8 cellular contexts compared by ENCODE assay signal in genomic region chr1:220690140-220691038, GRCh38. TPM values are rescaled to one million over a fixed set of nuclear protein-coding genes. Genes with fewer than 3 reads are reported as not detected.
DNase-seq lines count a peak whose midpoint lies in the region; ATAC-seq, FAIRE-seq and TF ChIP-seq lines count a peak whose summit lies in the region.

TSS of gene C1orf115 (plus strand) at chr1:220690363. CDS start at chr1:220690403, 40 bp downstream.

- TF ChIP-seq RAD21 in A549 (conservative IDR thresholded peaks at IDR 0.05 in 1 of 2, IDR thresholded peaks at IDR 0.05 in 1 of 2): peak; percentile 47 to 73

- peak within 1 kb of the TSS; percentile 73 to 80 for H3K9ac ChIP-seq in duodenal mucosa (ENCODE audit: low read depth in 1 of 2, low read length in 2 of 2)

- CTCF ChIA-PET in A549 (lab: Yijun Ruan, JAX): interaction anchor here (0.6 to 4.0 kb wide), 16 partner anchors 9 to 411 kb away, joined by 3 to 23 read pairs (median 3); partner anchors contain the start of genes MTARC1 and MTARC2

- peak; percentile 90 to 96 for ATAC-seq in A549
- ATAC-seq in GM18861 (IDR thresholded peaks at IDR 0.05; ENCODE audit: unreplicated experiment): peak; percentile 98
- peak; percentile 97 for ATAC-seq in HG03064 (IDR thresholded peaks at IDR 0.05; ENCODE audit: low read depth, unreplicated experiment)

- peaks cover 0 to 4% of the 10 kb centered on the region in 2 donors for H3K36me3 ChIP-seq in duodenal mucosa (ENCODE audit: control insufficient read depth in 1 of 2, insufficient read depth in 2 of 2, low read length in 2 of 2)

- no peak for TF ChIP-seq EP300 in A549 (IDR thresholded peaks at IDR 0.05)

- H3K4me3 ChIP-seq in A549: peak within 1 kb of the TSS; percentile 85
- H3K4me3 ChIP-seq in duodenal mucosa (ENCODE audit: low read depth in 1 of 2, low read length in 2 of 2): peak within 1 kb of the TSS; percentile 83 to 87

- H3K27ac ChIP-seq in A549 (peak within 1 kb of the TSS; percentile 83 to 93), duodenal mucosa (ENCODE audit: low read depth, low read length) (peak within 1 kb of the TSS; percentile 51)

- peak; percentile 78 to 89 for DNase-seq in A549 (ENCODE audit: low read depth in 1 of 2, low spot score in 1 of 2)
- DNase-seq in NCI-H2227 (lab: John Stamatoyannopoulos, UW; ENCODE audit: unreplicated experiment): peak; percentile 84
- DNase-seq in activated CD4-positive, alpha-beta T cell treated with anti-CD3 and anti-CD28 coated beads, Interleukin-2, amount 50 U/mL, for 48 hours: peak; percentile 78 to 82
- DNase-seq in medulla oblongata (ENCODE audit: extremely low spot score): peak; percentile 7
- peak; percentile 54 to 62 (median 60) for DNase-seq in stimulated activated CD4-positive, alpha-beta T cell treated with anti-CD3 and anti-CD28 coated beads, TNF-alpha, amount 100 ng/mL, for 48 hours (ENCODE audit: low read depth in 3 of 3)

- H3K4me1 ChIP-seq in A549: no peaks in the 10 kb centered on the region
- H3K4me1 ChIP-seq in duodenal mucosa (ENCODE audit: control insufficient read depth in 1 of 2, insufficient read depth in 2 of 2, low read length in 2 of 2): peaks cover 7 to 12% of the 10 kb centered on the region in 2 donors

- FAIRE-seq in A549 (lab: Jason Lieb, UNC): no peak

- H3K4me2 ChIP-seq in A549: peak within 1 kb of the TSS; percentile 98

- no peaks in the 10 kb centered on the region for H3K27me3 ChIP-seq in duodenal mucosa (ENCODE audit: control insufficient read depth in 1 of 2, insufficient read depth in 2 of 2, low read length in 2 of 2)

- POLR2A ChIA-PET in A549 (lab: Yijun Ruan, JAX): no interaction called here

- H3K9me3 ChIP-seq in A549 (no peaks in the 10 kb centered on the region), duodenal mucosa (ENCODE audit: control insufficient read depth in 1 of 2, low read length in 2 of 2) (no peaks in the 10 kb centered on the region)

- TF ChIP-seq POLR2A in A549 (IDR thresholded peaks at IDR 0.05; ENCODE audit: low read length): peak; percentile 55

- TF ChIP-seq CTCF in A549 (IDR thresholded peaks at IDR 0.05): peak; percentile 96

- 10% methylated on average over 31 of the region's 93 CpGs for WGBS in A549 (ENCODE audit: missing lambda C conversion rate)

TF ChIP-seq in A549, 52 proteins besides CTCF, POLR2A, EP300 and RAD21:
- TF ChIP-seq FOXS1 (CRISPR knock-in tag; IDR thresholded peaks at IDR 0.05): no peak
- no peak for TF ChIP-seq ESRRA (IDR thresholded peaks at IDR 0.05; ENCODE audit: borderline replicate concordance, low read length)
- no peak for TF ChIP-seq RNF2 (IDR thresholded peaks at IDR 0.05; ENCODE audit: borderline replicate concordance, low read depth)
- peak; percentile 96; the same call in 1 of the 2 replicates for TF ChIP-seq MAZ (IDR thresholded peaks at IDR 0.05; ENCODE audit: borderline replicate concordance, low read depth, low read length)
- no peak for TF ChIP-seq HES2 (IDR thresholded peaks at IDR 0.05)
- TF ChIP-seq JUNB (IDR thresholded peaks at IDR 0.05): no peak
- TF ChIP-seq SREBF2 (IDR thresholded peaks at IDR 0.05): no peak
- no peak for TF ChIP-seq ZFP36 (IDR thresholded peaks at IDR 0.05; ENCODE audit: borderline replicate concordance, partially characterized antibody)
- no peak for TF ChIP-seq TP53 (CRISPR knock-in tag; IDR thresholded peaks at IDR 0.05)
- peak in 1 of 2 experiments; percentile 39; a peak in 1 of 5 replicates for TF ChIP-seq JUN (IDR thresholded peaks at IDR 0.05)
- TF ChIP-seq TFCP2L1 (CRISPR knock-in tag; IDR thresholded peaks at IDR 0.05): no peak
- peak; percentile 39; the same call in 1 of the 2 replicates for TF ChIP-seq HMGXB4 (CRISPR knock-in tag; IDR thresholded peaks at IDR 0.05; ENCODE audit: borderline replicate concordance)
- TF ChIP-seq ZSCAN20 (CRISPR knock-in tag; IDR thresholded peaks at IDR 0.05): no peak
- TF ChIP-seq RCOR1 (IDR thresholded peaks at IDR 0.05; ENCODE audit: low read depth, low read length): no peak
- no peak for TF ChIP-seq HOXB5 (CRISPR knock-in tag; IDR thresholded peaks at IDR 0.05)
- TF ChIP-seq CBX8 (IDR thresholded peaks at IDR 0.05): no peak
- no peak for TF ChIP-seq NFE2L2 (conservative IDR thresholded peaks at IDR 0.05; ENCODE audit: low read length)
- TF ChIP-seq BHLHE40 (IDR thresholded peaks at IDR 0.05; ENCODE audit: low read depth, low read length): no peak
- TF ChIP-seq SMC3 (IDR thresholded peaks at IDR 0.05): peak; percentile 89
- TF ChIP-seq MAX (IDR thresholded peaks at IDR 0.05): peak; percentile 72
- no peak for TF ChIP-seq CHD2 (IDR thresholded peaks at IDR 0.05; ENCODE audit: low read length, partially characterized antibody)
- TF ChIP-seq PHF8 (IDR thresholded peaks at IDR 0.05; ENCODE audit: borderline replicate concordance, low read depth): peak; percentile 58; the same call in 1 of the 2 replicates
- TF ChIP-seq HOXA7 (CRISPR knock-in tag; IDR thresholded peaks at IDR 0.05): no peak
- TF ChIP-seq KDM5A (IDR thresholded peaks at IDR 0.05): no peak
- no peak for TF ChIP-seq CHD4 (IDR thresholded peaks at IDR 0.05; ENCODE audit: borderline replicate concordance)
- no peak for TF ChIP-seq HEYL (CRISPR knock-in tag; IDR thresholded peaks at IDR 0.05)
- no peak for TF ChIP-seq CEBPB (IDR thresholded peaks at IDR 0.05)

RNA-seq across cellular contexts. Expression of gene C1orf115, which starts in this region (rescaled TPM):
- polyA plus RNA-seq in A549 (2011; rRNA removed) (6.4 and 6.9 TPM in 2 replicates), A549 (2017; fragmentation: RNase III; extraction: RNeasy Plus Mini Kit Qiagen cat#74134 plus additional on column Dnase treatment) (6.8 to 8.9 TPM (median 7.5 TPM) in 3 replicates)
- polyA plus RNA-seq in A549 (2012; cell fraction: cytosol; rRNA removed): 3.7 and 4.8 TPM in 2 replicates
- polyA plus RNA-seq in A549 (2012; cell fraction: nucleus; rRNA removed): 1.9 and 2.6 TPM in 2 replicates
- polyA minus RNA-seq in A549 (2011; rRNA and poly(A)+ RNA removed): 3.7 and 4.7 TPM in 2 replicates

Comparison
In these comparisons a context has a peak if more than half of its experiments do, and no peak if none do; other contexts are left out.
1. Peak in every context shown above with its lines: DNase-seq, ATAC-seq, H3K4me3 ChIP-seq and H3K27ac ChIP-seq.
2. DNase-seq: peak in every context shown above with its lines; median percentile 84 in NCI-H2227; 84 in A549; 80 in activated CD4-positive, alpha-beta T cell treated with anti-CD3 and anti-CD28 coated beads, Interleukin-2, amount 50 U/mL, for 48 hours; 60 in stimulated activated CD4-positive, alpha-beta T cell treated with anti-CD3 and anti-CD28 coated beads, TNF-alpha, amount 100 ng/mL, for 48 hours; 7 in medulla oblongata.